9 cellular contexts compared by ENCODE assay signal in the genomic region with DNA sequence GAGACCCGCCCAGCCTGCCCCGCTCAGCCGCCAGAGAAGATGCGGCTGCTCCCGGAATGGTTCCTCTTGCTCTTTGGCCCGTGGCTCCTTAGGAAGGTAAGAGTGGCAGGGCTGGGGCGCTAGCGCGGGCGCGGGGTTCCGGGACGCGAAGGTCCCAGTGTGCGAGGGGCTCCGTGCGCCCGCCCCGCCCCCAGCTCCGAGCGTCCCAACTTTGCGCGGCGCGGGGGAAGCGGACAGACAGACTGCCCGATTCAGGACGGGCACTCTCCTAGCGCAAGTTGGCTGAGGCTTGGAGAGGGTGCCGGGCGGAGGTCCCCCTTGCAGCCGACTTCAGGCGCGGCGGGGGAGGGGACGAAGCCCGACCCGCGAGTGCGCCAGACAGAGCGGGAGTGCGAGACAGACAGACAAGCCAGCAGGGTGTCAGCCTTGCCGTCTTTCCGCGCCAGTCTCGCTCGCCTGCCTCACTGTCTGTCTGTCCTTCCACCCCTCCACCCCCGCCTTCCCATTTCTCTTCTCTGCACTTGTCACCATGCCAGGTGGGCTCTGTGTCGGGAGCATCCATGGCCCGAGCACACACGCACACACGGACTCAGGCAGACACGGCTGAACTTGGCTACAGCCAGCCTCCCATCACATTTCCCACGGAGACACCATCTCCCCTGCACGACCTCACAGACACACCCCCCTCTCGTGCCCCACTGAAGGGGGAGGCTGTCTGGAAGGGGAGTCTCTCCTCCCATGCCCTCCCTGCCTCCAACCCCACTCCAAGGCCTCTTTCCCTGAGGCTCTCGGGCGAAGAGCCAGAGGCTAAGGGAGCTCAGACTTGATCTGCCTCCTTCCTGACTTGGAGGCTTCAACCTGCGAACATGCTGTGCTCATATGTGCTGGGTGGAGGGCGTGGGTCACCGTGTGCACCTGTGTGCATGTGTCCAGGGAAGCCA. TPM values are rescaled to one million over a fixed set of nuclear protein-coding genes. Genes with fewer than 3 reads are reported as not detected.
DNase-seq lines count a peak whose midpoint lies in the region; ATAC-seq and TF ChIP-seq lines count a peak whose summit lies in the region.
"Had no signal": no experiment of that assay in that cellular context is flagged by ENCODE, and none has a peak within 500 bp of the region (broad histone marks: within the 10 kb centered on the region; RNA-seq: fewer than 3 reads in every experiment).

No MANE protein-coding gene starts in this region.

- H3K36me3 ChIP-seq in BE2C (no peaks in the 10 kb centered on the region), HCT116 (ENCODE audit: control insufficient read depth in 1 of 2, insufficient read depth in 2 of 2, low read length in 2 of 2) (no peaks in the 10 kb centered on the region), iPS-18a (ENCODE audit: control insufficient read depth, low read depth, low read length) (no peaks in the 10 kb centered on the region)

- peak overlapping the region; percentile 61 for H2AFZ ChIP-seq in HCT116 (ENCODE audit: low read depth, low read length, poor library complexity, severe bottlenecking)

- BruUV-seq in HCT116 (replicated peaks; lab: Mats Ljungman, UMichigan): no TSS peak

- peak overlapping the region; percentile 42; the same call in 1 of the 2 replicates for H3K27ac ChIP-seq in HCT116 (ENCODE audit: low read depth, low read length)
- H3K27ac ChIP-seq in iPS-18a (ENCODE audit: low read length): no peak overlapping the region

- TF ChIP-seq CTCF in BE2C (IDR thresholded peaks at IDR 0.05; ENCODE audit: low read depth, low read length) (no peak), HCT116 (IDR thresholded peaks at IDR 0.05 in 2 of 3, conservative IDR thresholded peaks at IDR 0.05 in 1 of 3; ENCODE audit: borderline replicate concordance in 1 of 3, insufficient read depth in 1 of 3, low read depth in 2 of 3, low read length in 2 of 3) (no peak), type B pancreatic cell (conservative IDR thresholded peaks at IDR 0.05) (no peak)
- no peak for TF ChIP-seq CTCF in activated CD8-positive, alpha-beta T cell treated with anti-CD3 and anti-CD28 coated beads for 36 hours (IDR thresholded peaks at IDR 0.05)

- ATAC-seq in HCT116 (peak; percentile 18), GM19023 (IDR thresholded peaks at IDR 0.05; ENCODE audit: unreplicated experiment) (no peak)
- ATAC-seq in activated CD8-positive, alpha-beta T cell treated with anti-CD3 and anti-CD28 coated beads for 36 hours: no peak

- H3K4me1 ChIP-seq in BE2C (no peaks in the 10 kb centered on the region; the same call in 1 of the 2 replicates), HCT116 (ENCODE audit: control insufficient read depth in 1 of 2, insufficient read depth in 2 of 2, low read length in 2 of 2) (peaks cover 17 to 50% of the 10 kb centered on the region in 2 experiments), iPS-18a (ENCODE audit: control insufficient read depth, low read depth, low read length) (peaks cover 31% of the 10 kb centered on the region)

- H3K9me3 Mint-ChIP-seq in activated CD8-positive, alpha-beta T cell treated with anti-CD3 and anti-CD28 coated beads for 36 hours: no peaks in the 10 kb centered on the region
- H3K9me3 Mint-ChIP-seq in type B pancreatic cell: no peaks in the 10 kb centered on the region

- peak overlapping the region; percentile 45 for H3K4me3 ChIP-seq in BE2C (ENCODE audit: low read depth, low read length)
- H3K4me3 ChIP-seq in HCT116 (replicated peaks in 1 of 2; ENCODE audit: low read depth in 1 of 2, low read length in 2 of 2): peak overlapping the region; percentile 53 to 81
- peak overlapping the region; percentile 51 for H3K4me3 ChIP-seq in iPS-18a (ENCODE audit: low read length)

- H3K27me3 ChIP-seq in BE2C: peaks cover 85% of the 10 kb centered on the region
- no peaks in the 10 kb centered on the region for H3K27me3 ChIP-seq in HCT116 (ENCODE audit: insufficient read depth, low read length)
- peaks cover 88% of the 10 kb centered on the region for H3K27me3 ChIP-seq in iPS-18a (ENCODE audit: control insufficient read depth, insufficient read depth, low read length)

- H3K9me3 ChIP-seq in BE2C: no peaks in the 10 kb centered on the region
- H3K9me3 ChIP-seq in HCT116 (ENCODE audit: control insufficient read depth in 1 of 2, insufficient read depth in 1 of 2, low read depth in 1 of 2, low read length in 2 of 2): no peaks in the 10 kb centered on the region
- H3K9me3 ChIP-seq in iPS-18a (ENCODE audit: control insufficient read depth, low read depth, low read length): peaks cover 4% of the 10 kb centered on the region

- H3K9ac ChIP-seq in HCT116 (ENCODE audit: low read length): peak overlapping the region; percentile 69
- H3K9ac ChIP-seq in iPS-18a (ENCODE audit: low read length): no peak overlapping the region

- DNase-seq in BE2C (no peak), HCT116 (ENCODE audit: low read depth, low spot score) (no peak), type B pancreatic cell (ENCODE audit: extremely low spot score, unreplicated experiment) (no peak), UCSD-AML1 (lab: John Stamatoyannopoulos, UW; ENCODE audit: unreplicated experiment) (no peak), NCI-H1436 treated with DMSO at 0.1 percent for 48 hours (lab: John Stamatoyannopoulos, UW) (no peak)
- no peak for DNase-seq in activated CD8-positive, alpha-beta T cell treated with anti-CD3 and anti-CD28 coated beads for 36 hours

- H3K36me3 Mint-ChIP-seq in activated CD8-positive, alpha-beta T cell treated with anti-CD3 and anti-CD28 coated beads for 36 hours (ENCODE audit: low read depth): no peaks in the 10 kb centered on the region
- H3K36me3 Mint-ChIP-seq in type B pancreatic cell: no peaks in the 10 kb centered on the region

- CTCF ChIA-PET in HCT116 (lab: Charles Lee): interaction anchor here (0.6 to 2.3 kb wide), 4 partner anchors 12 to 238 kb away, joined by 3 to 15 read pairs (median 3); partner anchors contain the start of gene INHBE
- CTCF ChIA-PET in activated CD8-positive, alpha-beta T cell treated with anti-CD3 and anti-CD28 coated beads for 36 hours (lab: Charles Lee): interaction anchor here (7.3 to 8.8 kb wide), 2 partner anchors 11 to 24 kb away, joined by 215 to 397 read pairs; partner anchors contain the start of gene SHMT2

- H4K20me1 ChIP-seq in HCT116 (ENCODE audit: insufficient read depth): no peaks in the 10 kb centered on the region

- RAD21 ChIA-PET in HCT116 (lab: Charles Lee; ENCODE audit: low non-redundant PET in 1 of 2, low total read pairs in 2 of 2, uncharacterized antibody in 2 of 2, unreplicated experiment in 2 of 2): interaction anchor here in 1 of 2 experiments (1.1 kb wide), 1 partner anchor 26 kb away, joined by 4 read pairs; no protein-coding TSS in a partner anchor

- intact Hi-C loops in HCT116 (cut with micrococcal nuclease): no loop called here
- intact Hi-C loops in activated CD8-positive, alpha-beta T cell treated with anti-CD3 and anti-CD28 coated beads for 36 hours (cut with micrococcal nuclease): no loop called here

- peak overlapping the region; percentile 97 for H3K4me2 ChIP-seq in HCT116 (ENCODE audit: low read length)

- POLR2A ChIA-PET in HCT116 (lab: Charles Lee): no interaction called here
- POLR2A ChIA-PET in activated CD8-positive, alpha-beta T cell treated with anti-CD3 and anti-CD28 coated beads for 36 hours (lab: Charles Lee): interaction anchor here (0.7 to 8.2 kb wide), 4 partner anchors 12 to 101 kb away, joined by 3 to 99 read pairs (median 7); partner anchors contain the start of gene SHMT2

- no peaks in the 10 kb centered on the region for H3K9me2 ChIP-seq in HCT116 (ENCODE audit: insufficient read depth)

- H3K27ac Mint-ChIP-seq in activated CD8-positive, alpha-beta T cell treated with anti-CD3 and anti-CD28 coated beads for 36 hours: no peak overlapping the region
- H3K27ac Mint-ChIP-seq in type B pancreatic cell: peak overlapping the region; percentile 60

- H3K79me2 ChIP-seq in HCT116 (ENCODE audit: insufficient read depth, low read length): no peaks in the 10 kb centered on the region

- TF ChIP-seq RAD21 in HCT116 (IDR thresholded peaks at IDR 0.05; ENCODE audit: low read depth): no peak

- H3K4me1 Mint-ChIP-seq in activated CD8-positive, alpha-beta T cell treated with anti-CD3 and anti-CD28 coated beads for 36 hours (ENCODE audit: low read depth): peaks cover 46% of the 10 kb centered on the region
- peaks cover 57% of the 10 kb centered on the region for H3K4me1 Mint-ChIP-seq in type B pancreatic cell (ENCODE audit: unreplicated experiment)

- H3K27me3 Mint-ChIP-seq in activated CD8-positive, alpha-beta T cell treated with anti-CD3 and anti-CD28 coated beads for 36 hours: peaks cover 72% of the 10 kb centered on the region
- peaks cover 74% of the 10 kb centered on the region for H3K27me3 Mint-ChIP-seq in type B pancreatic cell

- peak overlapping the region; percentile 61 for H3K4me3 Mint-ChIP-seq in activated CD8-positive, alpha-beta T cell treated with anti-CD3 and anti-CD28 coated beads for 36 hours
- peak overlapping the region; percentile 82 for H3K4me3 Mint-ChIP-seq in type B pancreatic cell

- no peak for TF ChIP-seq POLR2A in HCT116 (IDR thresholded peaks at IDR 0.05; ENCODE audit: borderline replicate concordance, extremely low read depth, insufficient read depth, insufficient read length)

RNA-seq across cellular contexts. Expression of gene NXPH4, which starts 0.6 kb away (rescaled TPM):
- 47.6 TPM for polyA plus RNA-seq in BE2C (2012; ENCODE audit: insufficient read depth, insufficient read length, low read depth)
- total RNA-seq in HCT116 (2021; ENCODE audit: unreplicated experiment) (20.0 TPM), type B pancreatic cell (ENCODE audit: low replicate concordance) (15.1 and 45.5 TPM in 2 replicates)
- polyA plus RNA-seq in HCT116 (2012): 13.6 and 16.2 TPM in 2 replicates
- total RNA-seq in activated CD8-positive, alpha-beta T cell treated with anti-CD3 and anti-CD28 coated beads for 36 hours: under 1 TPM; 0.41 to 0.45 TPM
- total RNA-seq: mononuclear cell had no signal

RNA-seq across cellular contexts. Expression of gene SHMT2, which starts 12.3 kb away (rescaled TPM):
- 1,102 TPM for polyA plus RNA-seq in BE2C (2012; ENCODE audit: insufficient read depth, insufficient read length, low read depth)
- total RNA-seq in HCT116 (2021; ENCODE audit: unreplicated experiment) (280 TPM), type B pancreatic cell (ENCODE audit: low replicate concordance) (108 and 131 TPM in 2 replicates)
- polyA plus RNA-seq in HCT116 (2012): 319 and 327 TPM in 2 replicates
- 100 to 1,000 TPM; 480 to 529 TPM for total RNA-seq in activated CD8-positive, alpha-beta T cell treated with anti-CD3 and anti-CD28 coated beads for 36 hours

RNA-seq across cellular contexts. Expression of gene STAC3, which starts 33.8 kb away (rescaled TPM):
- 7.5 TPM for polyA plus RNA-seq in BE2C (2012; ENCODE audit: insufficient read depth, insufficient read length, low read depth)
- total RNA-seq in HCT116 (2021; ENCODE audit: unreplicated experiment): 2.5 TPM
- 1.3 and 2.4 TPM in 2 replicates for polyA plus RNA-seq in HCT116 (2012)
- 1 to 10 TPM; 1.7 to 2.1 TPM for total RNA-seq in activated CD8-positive, alpha-beta T cell treated with anti-CD3 and anti-CD28 coated beads for 36 hours
- total RNA-seq in type B pancreatic cell (ENCODE audit: low replicate concordance): 1.6 and 4.8 TPM in 2 replicates

Comparison
In these comparisons a context has a peak if more than half of its experiments do, and no peak if none do; other contexts are left out.
1. RNA of gene NXPH4, which starts 0.6 kb away (total RNA-seq): 20.0 TPM in HCT116 (single experiment) and 15.1 to 45.5 TPM in type B pancreatic cell; 0.41 to 0.45 TPM in activated CD8-positive, alpha-beta T cell treated with anti-CD3 and anti-CD28 coated beads for 36 hours; every median in the first group is over 10 times any median in the second.
2. Peak in every context shown above with its lines, with median percentiles within 50 percentile points of each other: H3K4me3 ChIP-seq.